ENCODE assay signal across 8 cellular contexts in genomic region chr17:57707892-57708291, GRCh38. TPM values are rescaled to one million over a fixed set of nuclear protein-coding genes. Genes with fewer than 3 reads are reported as not detected.
A peak's percentile ranks its signal among the peaks of the same experiment; 100 is the strongest.
DNase-seq lines count a peak whose midpoint lies in the region; ATAC-seq and TF ChIP-seq lines count a peak whose summit lies in the region.

No MANE protein-coding gene starts in this region.

- no peaks in the 10 kb centered on the region for H3K36me3 ChIP-seq in cardiac muscle cell
- no peaks in the 10 kb centered on the region for H3K36me3 ChIP-seq in ovary

- peaks cover 17% of the 10 kb centered on the region for H3K4me1 ChIP-seq in cardiac muscle cell (ENCODE audit: low read depth)
- H3K4me1 ChIP-seq in ovary (ENCODE audit: insufficient read depth), result no peaks in the 10 kb centered on the region

- DNase-seq in GM03348 (ENCODE audit: low spot score) (peak; percentile 27), NCI-H510A (lab: John Stamatoyannopoulos, UW) (peak; percentile 25), cardiac muscle cell (ENCODE audit: low read depth in 1 of 2, low spot score in 1 of 2) (peak; percentile 12 to 53), ovary (peak in 3 of 5 donors; percentile 29 to 41 (median 32)), AG08395 (ENCODE audit: low spot score) (no peak), T-helper 1 cell (no peak)

- H3K4me3 ChIP-seq in cardiac muscle cell (no peak overlapping the region), ovary (no peak overlapping the region)

- H3K9me3 ChIP-seq in cardiac muscle cell (ENCODE audit: low read depth) (no peaks in the 10 kb centered on the region), ovary (no peaks in the 10 kb centered on the region)

- WGBS in ovary, 3 donors, result 7 to 14% (median 9%) methylated on average over 6 of the region's 6 CpGs

- no peak for TF ChIP-seq EP300 in ovary (IDR thresholded peaks at IDR 0.05)

- TF ChIP-seq CTCF in cardiac muscle cell (IDR thresholded peaks at IDR 0.05; ENCODE audit: low read depth, low read length) (no peak), ovary (IDR thresholded peaks at IDR 0.05) (no peak)

- TF ChIP-seq POLR2A in ovary (IDR thresholded peaks at IDR 0.05), result no peak

- ATAC-seq in GM18498 (IDR thresholded peaks at IDR 0.05; ENCODE audit: unreplicated experiment), result no peak
- ATAC-seq in GM21786 (IDR thresholded peaks at IDR 0.05; ENCODE audit: unreplicated experiment), result no peak

- H3K27me3 ChIP-seq in cardiac muscle cell (peaks cover 3% of the 10 kb centered on the region), ovary (no peaks in the 10 kb centered on the region)

- H3K27ac ChIP-seq in cardiac muscle cell (peak overlapping the region; percentile 26), ovary (no peak overlapping the region)

- intact Hi-C loops in ovary (cut with DNase I), result no loop called here

RNA-seq across cellular contexts. Expression of gene CCDC182, which starts 37.2 kb away (rescaled TPM):
- total RNA-seq in cardiac muscle cell, result not detected in 2 replicates
- polyA plus RNA-seq in cardiac muscle cell, result not detected in 2 replicates
- total RNA-seq in ovary, result not detected
- not detected for polyA plus RNA-seq in ovary

Comparison
In these comparisons a context has a peak if more than half of its experiments do, and no peak if none do; other contexts are left out.
1. DNase-seq: peak in GM03348 (single experiment), NCI-H510A (single experiment), cardiac muscle cell (2 of 2) and ovary (3 of 5); none in AG08395 (single experiment) and T-helper 1 cell (0 of 5).